8 cellular contexts compared by ENCODE assay signal in the genomic region with DNA sequence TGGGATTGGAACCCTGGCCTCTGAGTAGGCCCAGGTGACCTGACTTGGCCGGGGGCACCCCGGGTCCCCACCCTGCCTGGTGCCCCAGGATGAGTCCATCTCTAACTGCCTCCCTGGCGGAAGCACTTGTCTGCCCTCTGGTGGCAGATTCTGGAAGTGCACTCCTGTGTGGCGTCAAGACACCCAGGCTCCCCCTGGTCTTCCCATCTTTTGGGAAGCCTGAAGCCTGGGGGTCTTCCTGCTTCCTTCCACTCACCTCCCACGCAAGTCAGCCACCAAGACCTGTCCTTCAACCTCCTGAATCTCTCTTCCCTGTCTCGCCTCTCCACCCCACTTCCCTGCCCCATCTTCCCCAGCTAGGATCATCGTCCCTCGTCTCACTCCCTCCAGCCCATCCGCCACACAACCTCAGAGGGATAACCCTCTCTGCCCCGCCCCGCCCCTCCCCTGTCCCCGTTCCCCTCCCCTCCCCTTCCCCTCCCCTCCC. TPM values are rescaled to one million over a fixed set of nuclear protein-coding genes. Genes with fewer than 3 reads are reported as not detected.
DNase-seq lines count a peak whose midpoint lies in the region; ATAC-seq and TF ChIP-seq lines count a peak whose summit lies in the region.

No MANE protein-coding gene starts in this region.

- H3K27ac ChIP-seq in gastroesophageal sphincter, result no peak overlapping the region
- no peak overlapping the region for H3K27ac ChIP-seq in thyroid gland

- H3K9me3 Mint-ChIP-seq in osteocyte (ENCODE audit: unreplicated experiment), result no peaks in the 10 kb centered on the region

- DNase-seq in DMS114 treated with DMSO at 0.1 percent for 48 hours (lab: John Stamatoyannopoulos, UW; ENCODE audit: unreplicated experiment) (peak; percentile 70), HuH-7 (ENCODE audit: low spot score) (peak; percentile 97), RPMI8226 (peak; percentile 73), osteocyte (ENCODE audit: extremely low spot score, unreplicated experiment) (peak; percentile 93), thyroid gland (peak; percentile 65 to 72)
- DNase-seq in activated T-helper 9 cell treated with anti-CD3 and anti-CD28 coated beads, Interleukin-2, amount 50 U/mL, for 16 hours (ENCODE audit: low read depth), result peak; percentile 79

- no peak overlapping the region for H3K27ac Mint-ChIP-seq in osteocyte (ENCODE audit: unreplicated experiment)

- H3K4me1 Mint-ChIP-seq in osteocyte (ENCODE audit: unreplicated experiment), result peaks cover 3% of the 10 kb centered on the region

- TF ChIP-seq CTCF in gastroesophageal sphincter (IDR thresholded peaks at IDR 0.05) (peak in 3 of 4 experiments; percentile 88 to 99 (median 90)), osteocyte (IDR thresholded peaks at IDR 0.05) (peak; percentile 96), thyroid gland (IDR thresholded peaks at IDR 0.05) (peak; percentile 77 to 100 (median 92))

- H3K27me3 Mint-ChIP-seq in osteocyte (ENCODE audit: unreplicated experiment), result no peaks in the 10 kb centered on the region

- 2 to 4% methylated on average over 8 to 9 of the region's 12 CpGs for WGBS in gastroesophageal sphincter (ENCODE audit: low coverage in 1 of 2), 2 donors
- 5 to 6% methylated on average over 10 to 12 of the region's 12 CpGs for WGBS in thyroid gland, 2 donors

- H3K27me3 ChIP-seq in gastroesophageal sphincter (peaks cover 5% of the 10 kb centered on the region), thyroid gland (no peaks in the 10 kb centered on the region)

- H3K4me3 ChIP-seq in gastroesophageal sphincter (no peak overlapping the region), thyroid gland (replicated peaks in 1 of 3) (no peak overlapping the region)

- H3K36me3 ChIP-seq in gastroesophageal sphincter, result peaks cover 0 to 24% of the 10 kb centered on the region in 2 donors
- H3K36me3 ChIP-seq in thyroid gland, result peaks cover 4 to 9% of the 10 kb centered on the region in 2 donors

- TF ChIP-seq POLR2A in gastroesophageal sphincter (IDR thresholded peaks at IDR 0.05) (no peak), thyroid gland (IDR thresholded peaks at IDR 0.05) (no peak)

- peaks cover 12% of the 10 kb centered on the region for H3K36me3 Mint-ChIP-seq in osteocyte (ENCODE audit: unreplicated experiment)

- TF ChIP-seq EP300 in gastroesophageal sphincter (IDR thresholded peaks at IDR 0.05), result no peak

- H3K4me1 ChIP-seq in gastroesophageal sphincter (no peaks in the 10 kb centered on the region), thyroid gland (no peaks in the 10 kb centered on the region)

- intact Hi-C loops in thyroid gland (cut with DNase I), result no loop called here

- no peaks in the 10 kb centered on the region for H3K9me3 ChIP-seq in gastroesophageal sphincter
- no peaks in the 10 kb centered on the region for H3K9me3 ChIP-seq in thyroid gland

- peak; percentile 74 for ATAC-seq in gastroesophageal sphincter
- no peak for ATAC-seq in GM19452 (IDR thresholded peaks at IDR 0.05; ENCODE audit: unreplicated experiment)

- H3K4me3 Mint-ChIP-seq in osteocyte (ENCODE audit: unreplicated experiment), result peak overlapping the region; percentile 43

RNA-seq across cellular contexts. Expression of a gene that starts 7.4 kb away (rescaled TPM):
- 100 to 1,000 TPM; 150 to 215 (median 201) TPM for total RNA-seq in gastroesophageal sphincter
- 265 and 268 TPM in 2 replicates for total RNA-seq in osteocyte
- total RNA-seq in thyroid gland, result 100 to 1,000 TPM; 138 to 359 (median 241) TPM

RNA-seq across cellular contexts. Expression of a gene that starts 23.5 kb away (rescaled TPM):
- total RNA-seq in gastroesophageal sphincter, result not detected
- 0.29 and 0.38 TPM in 2 replicates for total RNA-seq in osteocyte
- total RNA-seq in thyroid gland, result under 1 TPM in 1 of 4 donors, not detected in 3; 0.24 TPM

RNA-seq across cellular contexts. Expression of a gene that starts 42.3 kb away (rescaled TPM):
- total RNA-seq in gastroesophageal sphincter, result 1 to 10 TPM in 2 of 4 donors, under 1 TPM in 1, not detected in 1; 0.81 to 2.6 (median 1.1) TPM
- not detected in 2 replicates for total RNA-seq in osteocyte
- under 1 TPM in 1 of 4 donors, not detected in 3; 0.13 TPM for total RNA-seq in thyroid gland
